ENCODE assay signal across 17 cellular contexts in the genomic region with DNA sequence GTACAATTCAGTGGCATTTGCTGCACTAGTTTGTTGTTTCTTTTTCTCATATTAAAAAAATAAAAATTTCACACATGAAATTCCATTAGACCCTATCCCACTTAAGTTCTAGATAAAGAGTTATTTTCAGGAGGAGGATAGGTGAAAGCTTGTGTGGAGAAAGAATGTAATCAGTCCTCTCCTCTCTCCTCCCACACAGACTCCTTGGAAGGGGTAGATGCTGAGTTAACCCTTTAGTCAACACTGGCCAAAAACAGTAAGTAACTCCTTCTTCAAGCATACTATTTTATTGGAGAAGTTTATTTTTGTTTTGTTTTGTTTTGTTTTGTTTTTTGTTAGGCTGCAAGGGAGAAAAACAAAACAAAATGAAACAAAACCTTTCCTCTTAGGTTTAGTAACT. TPM values are rescaled to one million over a fixed set of nuclear protein-coding genes. Genes with fewer than 3 reads are reported as not detected.
DNase-seq lines count a peak whose midpoint lies in the region; ATAC-seq, FAIRE-seq and TF ChIP-seq lines count a peak whose summit lies in the region.
"Had no signal": no experiment of that assay in that cellular context is flagged by ENCODE, and none has a peak within 500 bp of the region (broad histone marks: within the 10 kb centered on the region; RNA-seq: fewer than 3 reads in every experiment).

No MANE protein-coding gene starts in this region.

- H3K56ac ChIP-seq in H1 (replicated peaks; ENCODE audit: insufficient read length, low read depth, low read length) = no peak overlapping the region

- peak overlapping the region; percentile 36 for H3K27ac Mint-ChIP-seq in activated CD8-positive, alpha-beta memory T cell treated with anti-CD3 and anti-CD28 coated beads, Interleukin-2, amount 10 ng/mL, durations not matched to agents 7 days and 5 days
- no peak overlapping the region for H3K27ac Mint-ChIP-seq in neural progenitor cell
- H3K27ac Mint-ChIP-seq in CD4-positive, alpha-beta memory T cell = peak overlapping the region in 2 of 7 donors; percentile 7 to 8

- peaks cover 31% of the 10 kb centered on the region for H3K4me1 Mint-ChIP-seq in activated CD8-positive, alpha-beta memory T cell treated with anti-CD3 and anti-CD28 coated beads, Interleukin-2, amount 10 ng/mL, durations not matched to agents 7 days and 5 days
- H3K4me1 Mint-ChIP-seq in neural progenitor cell = peaks cover 25% of the 10 kb centered on the region
- peaks cover 11 to 27% (median 14%) of the 10 kb centered on the region in 4 donors for H3K4me1 Mint-ChIP-seq in CD4-positive, alpha-beta memory T cell

- H3K9me3 ChIP-seq in H1 (ENCODE audit: insufficient read depth in 2 of 2, low read depth in 1 of 2, low read length in 1 of 2) (no peaks in the 10 kb centered on the region), neural progenitor cell (ENCODE audit: low read depth) (no peaks in the 10 kb centered on the region), OCI-LY7 (ENCODE audit: low read length) (no peaks in the 10 kb centered on the region)
- H3K9me3 ChIP-seq in CD4-positive, alpha-beta memory T cell (ENCODE audit: control insufficient read depth in 1 of 2, low read length in 2 of 2) = no peaks in the 10 kb centered on the region
- H3K9me3 ChIP-seq: Caco-2, HAP-1 had no signal

- no peak overlapping the region for H2BK5ac ChIP-seq in H1 (ENCODE audit: low read depth, low read length)

- no peak for FAIRE-seq in H1 (lab: Jason Lieb, UNC)
- FAIRE-seq: A204.1 had no signal

- peaks cover under 1% of the 10 kb centered on the region for H3K27me3 Mint-ChIP-seq in activated CD8-positive, alpha-beta memory T cell treated with anti-CD3 and anti-CD28 coated beads, Interleukin-2, amount 10 ng/mL, durations not matched to agents 7 days and 5 days
- H3K27me3 Mint-ChIP-seq in neural progenitor cell (ENCODE audit: insufficient read depth, low read depth) = no peaks in the 10 kb centered on the region
- peaks cover 0 to 2% of the 10 kb centered on the region in 2 donors for H3K27me3 Mint-ChIP-seq in CD4-positive, alpha-beta memory T cell

- BruUV-seq in OCI-LY7 (replicated peaks; lab: Mats Ljungman, UMichigan) = no TSS peak

- H3F3A ChIP-seq in neural progenitor cell (ENCODE audit: low read depth) = peaks cover 18% of the 10 kb centered on the region

- no peak for DNase-seq in activated CD8-positive, alpha-beta memory T cell treated with anti-CD3 and anti-CD28 coated beads, Interleukin-2, amount 10 ng/mL, durations not matched to agents 7 days and 5 days
- DNase-seq in activated CD8-positive, alpha-beta memory T cell treated with anti-CD3 and anti-CD28 coated beads, Interleukin-2, amount 50 U/mL, for 48 hours = no peak
- DNase-seq in NB4 (ENCODE audit: low read depth) = peak; percentile 39
- DNase-seq in H1 (ENCODE audit: low read depth in 1 of 2, low spot score in 2 of 2) = no peak
- DNase-seq in neural progenitor cell (ENCODE audit: low spot score) = no peak
- no peak for DNase-seq in OCI-LY7 (ENCODE audit: low spot score)
- DNase-seq in CD4-positive, alpha-beta memory T cell = no peak
- DNase-seq in NCI-H2029 (lab: John Stamatoyannopoulos, UW) = no peak
- DNase-seq: Caco-2, KG1, NCI-H187, NCI-H2171, NCI-H510A, SIG-M5 had no signal

- H2BK12ac ChIP-seq in H1 (ENCODE audit: low read depth, low read length) = no peak overlapping the region

- H3K79me1 ChIP-seq in H1 (ENCODE audit: low read depth, low read length) = no peaks in the 10 kb centered on the region

- no peak overlapping the region for H3K4me2 ChIP-seq in H1 (ENCODE audit: insufficient read depth in 1 of 2, low read depth in 2 of 2, low read length in 2 of 2)
- H3K4me2 ChIP-seq in neural progenitor cell = peak overlapping the region; percentile 9
- no peak overlapping the region for H3K4me2 ChIP-seq in OCI-LY7 (ENCODE audit: low read length)

- no peak overlapping the region for H2BK120ac ChIP-seq in H1 (replicated peaks; ENCODE audit: low read depth, low read length)

- H3K14ac ChIP-seq in H1 (ENCODE audit: insufficient read length) = no peak overlapping the region

- no peak for ATAC-seq in activated CD8-positive, alpha-beta memory T cell treated with anti-CD3 and anti-CD28 coated beads, Interleukin-2, amount 10 ng/mL, durations not matched to agents 7 days and 5 days

- no peak overlapping the region for H4K5ac ChIP-seq in H1 (ENCODE audit: insufficient read length, low read depth, low read length)

- no peak overlapping the region for H2AFZ ChIP-seq in H1 (ENCODE audit: low read length)
- no peak overlapping the region for H2AFZ ChIP-seq in neural progenitor cell (replicated peaks)
- no peak overlapping the region for H2AFZ ChIP-seq in OCI-LY7 (ENCODE audit: low read length)

- H3K27ac ChIP-seq in H1 (ENCODE audit: low read depth, low read length) (no peak overlapping the region), neural progenitor cell (no peak overlapping the region), OCI-LY7 (ENCODE audit: low read depth, low read length, poor library complexity, severe bottlenecking) (no peak overlapping the region)
- no peak overlapping the region for H3K27ac ChIP-seq in CD4-positive, alpha-beta memory T cell (ENCODE audit: low read depth, low read length)
- H3K27ac ChIP-seq: C4-2B had no signal

- TF ChIP-seq POLR2A in NB4 (IDR thresholded peaks at IDR 0.05; ENCODE audit: extremely low read depth, insufficient read length) (no peak), H1 (IDR thresholded peaks at IDR 0.05; ENCODE audit: control extremely low read depth in 1 of 2, low read depth in 2 of 2, low read length in 2 of 2) (no peak)

- no peak overlapping the region for H4K91ac ChIP-seq in H1 (replicated peaks; ENCODE audit: insufficient read length, low read length)

- no peak overlapping the region for H3K18ac ChIP-seq in H1 (ENCODE audit: extremely low read depth, low read length)

- intact Hi-C loops in OCI-LY7 (cut with micrococcal nuclease; ENCODE audit: unreplicated experiment) = no loop called here
- intact Hi-C loops in CD4-positive, alpha-beta memory T cell (cut with micrococcal nuclease) = no loop called here

- H3K79me2 ChIP-seq in H1 (ENCODE audit: control insufficient read depth in 1 of 2, insufficient read depth in 2 of 2, low read length in 2 of 2) (no peaks in the 10 kb centered on the region), neural progenitor cell (ENCODE audit: low read depth) (no peaks in the 10 kb centered on the region), OCI-LY7 (ENCODE audit: insufficient read depth, low read depth, low read length) (no peaks in the 10 kb centered on the region)

- H3K27me3 ChIP-seq in H1 (replicated peaks in 1 of 4; ENCODE audit: control insufficient read depth in 3 of 4, extremely low read depth in 1 of 4, insufficient read depth in 3 of 4, low read length in 3 of 4) (no peaks in the 10 kb centered on the region), neural progenitor cell (no peaks in the 10 kb centered on the region)
- no peaks in the 10 kb centered on the region for H3K27me3 ChIP-seq in CD4-positive, alpha-beta memory T cell (ENCODE audit: insufficient read depth, low read length)

- H2BK20ac ChIP-seq in H1 (ENCODE audit: low read length) = no peak overlapping the region

- no peaks in the 10 kb centered on the region for H3K36me3 ChIP-seq in H1 (ENCODE audit: control insufficient read depth in 2 of 4, insufficient read depth in 4 of 4, low read length in 3 of 4)
- H3K36me3 ChIP-seq in neural progenitor cell = no peaks in the 10 kb centered on the region
- H3K36me3 ChIP-seq in OCI-LY7 (ENCODE audit: insufficient read depth, low read length) = no peaks in the 10 kb centered on the region
- no peaks in the 10 kb centered on the region for H3K36me3 ChIP-seq in CD4-positive, alpha-beta memory T cell (ENCODE audit: insufficient read depth, low read length)
- H3K36me3 ChIP-seq: HAP-1 had no signal

- H3K4me3 ChIP-seq in NB4 (ENCODE audit: low read depth, low read length) (no peak overlapping the region), H1 (ENCODE audit: extremely low read depth in 1 of 4, insufficient read depth in 2 of 4, low read depth in 3 of 4, low read length in 4 of 4) (no peak overlapping the region), neural progenitor cell (no peak overlapping the region), OCI-LY7 (ENCODE audit: low read depth, low read length, poor library complexity, severe bottlenecking) (no peak overlapping the region)
- no peak overlapping the region for H3K4me3 ChIP-seq in CD4-positive, alpha-beta memory T cell (ENCODE audit: low read length in 2 of 2)
- H3K4me3 ChIP-seq: HAP-1 had no signal

- no peaks in the 10 kb centered on the region; the same call in 1 of the 2 replicates for H3K23me2 ChIP-seq in H1 (ENCODE audit: low read depth, low read length)

- H4K8ac ChIP-seq in H1 (ENCODE audit: extremely low read depth, insufficient read depth, low read length) = no peak overlapping the region

- H3K4me1 ChIP-seq in H1 (replicated peaks in 1 of 4; ENCODE audit: control insufficient read depth in 3 of 4, insufficient read depth in 4 of 4, low read length in 3 of 4) (peaks cover 0 to 7% (median 3%) of the 10 kb centered on the region in 4 experiments; a peak in 3 of 7 replicates), neural progenitor cell (peaks cover 18% of the 10 kb centered on the region), OCI-LY7 (ENCODE audit: insufficient read depth, low read length, poor library complexity, severe bottlenecking) (peaks cover 10% of the 10 kb centered on the region)
- peaks cover 17% of the 10 kb centered on the region for H3K4me1 ChIP-seq in CD4-positive, alpha-beta memory T cell (ENCODE audit: insufficient read depth, low read length)

- no peak overlapping the region for H3K4me3 Mint-ChIP-seq in activated CD8-positive, alpha-beta memory T cell treated with anti-CD3 and anti-CD28 coated beads, Interleukin-2, amount 10 ng/mL, durations not matched to agents 7 days and 5 days
- no peak overlapping the region for H3K4me3 Mint-ChIP-seq in neural progenitor cell
- H3K4me3 Mint-ChIP-seq in CD4-positive, alpha-beta memory T cell = no peak overlapping the region

- no peak overlapping the region for H2BK15ac ChIP-seq in H1 (ENCODE audit: low read length)

- no peak for TF ChIP-seq EP300 in H1 (IDR thresholded peaks at IDR 0.05; ENCODE audit: borderline replicate concordance in 1 of 2, low read depth in 2 of 2, low read length in 2 of 2)

- H3K9ac ChIP-seq in H1 (replicated peaks in 1 of 4; ENCODE audit: extremely low read depth in 1 of 4, low read depth in 3 of 4, low read length in 3 of 4) (no peak overlapping the region), neural progenitor cell (no peak overlapping the region)

- no peaks in the 10 kb centered on the region for H3K9me3 Mint-ChIP-seq in activated CD8-positive, alpha-beta memory T cell treated with anti-CD3 and anti-CD28 coated beads, Interleukin-2, amount 10 ng/mL, durations not matched to agents 7 days and 5 days (ENCODE audit: low read depth)
- no peaks in the 10 kb centered on the region for H3K9me3 Mint-ChIP-seq in neural progenitor cell
- peaks cover 0 to 2% (median 0%) of the 10 kb centered on the region in 8 donors for H3K9me3 Mint-ChIP-seq in CD4-positive, alpha-beta memory T cell

- POLR2A ChIA-PET in H1 (lab: Charles Lee; ENCODE audit: partially characterized antibody) = interaction anchor here (0.6 to 1.4 kb wide), 2 partner anchors 31 to 176 kb away, joined by 3 to 8 read pairs; a partner anchor contains a TSS
- POLR2A ChIA-PET in OCI-LY7 (lab: Charles Lee) = no interaction called here
- POLR2A ChIA-PET in CD4-positive, alpha-beta memory T cell (lab: Charles Lee; ENCODE audit: partially characterized antibody) = no interaction called here

- H3K23ac ChIP-seq in H1 (ENCODE audit: insufficient read length) = no peak overlapping the region

- no peaks in the 10 kb centered on the region for H3K9me2 ChIP-seq in OCI-LY7 (ENCODE audit: insufficient read depth, low read length)

- CTCF ChIA-PET in activated CD8-positive, alpha-beta memory T cell treated with anti-CD3 and anti-CD28 coated beads, Interleukin-2, amount 10 ng/mL, durations not matched to agents 7 days and 5 days (lab: Charles Lee) = no interaction called here
- CTCF ChIA-PET in H1 (lab: Charles Lee; ENCODE audit: partially characterized antibody) = interaction anchor here (1.6 to 2.1 kb wide), 2 partner anchors 10 to 41 kb away, joined by 3 to 5 read pairs; no protein-coding TSS in a partner anchor
- CTCF ChIA-PET in OCI-LY7 (lab: Charles Lee; ENCODE audit: unreplicated experiment) = no interaction called here
- CTCF ChIA-PET in CD4-positive, alpha-beta memory T cell (lab: Charles Lee; ENCODE audit: partially characterized antibody) = interaction anchor here (1.0 to 2.2 kb wide), 4 partner anchors 22 to 88 kb away, joined by 3 to 25 read pairs (median 3); no protein-coding TSS in a partner anchor

- H3K4ac ChIP-seq in H1 (replicated peaks; ENCODE audit: insufficient read length, low read depth, low read length) = no peak overlapping the region

- no peak overlapping the region for H2AK5ac ChIP-seq in H1 (ENCODE audit: low read depth, low read length)

- TF ChIP-seq CTCF in NB4 (IDR thresholded peaks at IDR 0.05; ENCODE audit: low read depth, low read length) = no peak
- TF ChIP-seq CTCF in H1 (IDR thresholded peaks at IDR 0.05; ENCODE audit: control extremely low read depth in 1 of 3, insufficient read depth in 1 of 3, low read depth in 1 of 3, low read length in 3 of 3) = no peak
- TF ChIP-seq CTCF in neural progenitor cell (IDR thresholded peaks at IDR 0.05) = no peak
- TF ChIP-seq CTCF in OCI-LY7 (conservative IDR thresholded peaks at IDR 0.05; ENCODE audit: low read length) = no peak

- no peaks in the 10 kb centered on the region for H4K20me1 ChIP-seq in H1 (replicated peaks in 1 of 2; ENCODE audit: control insufficient read depth in 1 of 2, insufficient read depth in 2 of 2, low read length in 2 of 2)
- no peaks in the 10 kb centered on the region for H4K20me1 ChIP-seq in neural progenitor cell (ENCODE audit: low read depth)
- no peaks in the 10 kb centered on the region for H4K20me1 ChIP-seq in OCI-LY7 (ENCODE audit: insufficient read depth, low read length)

- no peaks in the 10 kb centered on the region for H3K36me3 Mint-ChIP-seq in activated CD8-positive, alpha-beta memory T cell treated with anti-CD3 and anti-CD28 coated beads, Interleukin-2, amount 10 ng/mL, durations not matched to agents 7 days and 5 days
- no peaks in the 10 kb centered on the region for H3K36me3 Mint-ChIP-seq in neural progenitor cell
- no peaks in the 10 kb centered on the region for H3K36me3 Mint-ChIP-seq in CD4-positive, alpha-beta memory T cell

- no peak for TF ChIP-seq RAD21 in H1 (IDR thresholded peaks at IDR 0.05 in 1 of 2, conservative IDR thresholded peaks at IDR 0.05 in 1 of 2; ENCODE audit: low read depth in 2 of 2, low read length in 2 of 2)

RNA-seq across cellular contexts. Expression of a gene that starts 30.6 kb away (rescaled TPM):
- 100 to 1,000 TPM; 323 to 364 TPM for total RNA-seq in activated CD8-positive, alpha-beta memory T cell treated with anti-CD3 and anti-CD28 coated beads, Interleukin-2, amount 10 ng/mL, durations not matched to agents 7 days and 5 days
- 225 and 229 TPM in 2 replicates for total RNA-seq in H1 (2021; fragmentation: NEBNext Ultra II Directional; extraction: Animal tissue kit (Norgen Biotek cat#: 25700))
- polyA plus RNA-seq in H1 (2011; rRNA removed) = 73.5 and 123 TPM in 2 replicates
- polyA plus RNA-seq in H1 (2011; cell fraction: cytosol; rRNA removed) = 88.9 TPM
- 104 TPM for polyA plus RNA-seq in H1 (2011; cell fraction: nucleus; rRNA removed)
- 153 to 239 TPM (median 158 TPM) in 4 replicates for polyA plus RNA-seq in H1 (2012, experiment 1 of 2)
- polyA plus RNA-seq in H1 (2012, experiment 2 of 2) = 38.7 TPM
- 90.6 TPM for polyA plus RNA-seq in H1 (2013, experiment 1 of 2)
- polyA plus RNA-seq in H1 (2013, experiment 2 of 2) = 87.9 TPM
- polyA minus RNA-seq in H1 (2011; rRNA and poly(A)+ RNA removed) = 40.1 and 54.4 TPM in 2 replicates
- 69.3 TPM for polyA minus RNA-seq in H1 (2011; cell fraction: cytosol; rRNA and poly(A)+ RNA removed)
- polyA minus RNA-seq in H1 (2011; cell fraction: nucleus; rRNA and poly(A)+ RNA removed) = 75.1 TPM
- total RNA-seq in neural progenitor cell (ENCODE audit: low replicate concordance) (197 and 245 TPM in 2 replicates), OCI-LY7 (2022) (264 and 280 TPM in 2 replicates)
- 173 and 232 TPM in 2 replicates for total RNA-seq in OCI-LY7 (2014; rRNA removed; shearing (Covaris generic))
- 10 to 100 TPM; 28.2 to 32.3 TPM for total RNA-seq in CD4-positive, alpha-beta memory T cell
- polyA plus RNA-seq in CD4-positive, alpha-beta memory T cell = 1 to 10 TPM; 2.0 to 8.8 TPM

Comparison
In these comparisons a context has a peak if more than half of its experiments do, and no peak if none do; other contexts are left out.
1. CTCF ChIA-PET loops: an anchor here in H1 (1.6 to 2.1 kb wide) and CD4-positive, alpha-beta memory T cell (1.0 to 2.2 kb wide); none called in activated CD8-positive, alpha-beta memory T cell treated with anti-CD3 and anti-CD28 coated beads, Interleukin-2, amount 10 ng/mL, durations not matched to agents 7 days and 5 days and OCI-LY7.